Comparison of ENCODE assay signal across 28 cellular contexts in the genomic region with DNA sequence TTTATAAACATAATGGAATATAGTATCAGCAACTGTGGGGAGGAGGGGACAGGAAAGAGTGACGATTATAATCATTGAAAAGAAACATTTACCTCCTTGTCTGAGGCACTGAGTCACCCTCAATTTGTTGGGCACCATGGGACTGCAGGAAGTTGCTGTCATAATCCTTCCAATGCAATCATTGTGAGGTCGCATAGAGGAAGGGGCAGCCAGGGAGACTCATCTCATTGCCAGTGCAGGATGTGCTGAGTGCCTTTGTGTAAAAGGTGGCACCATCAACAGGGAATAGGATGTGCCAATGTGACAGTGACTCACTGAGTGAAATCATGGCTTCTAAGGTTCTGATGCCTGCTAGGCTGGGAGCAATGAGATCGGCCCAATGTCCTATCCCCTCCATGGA.
DNase-seq lines count a peak whose midpoint lies in the region; ATAC-seq and TF ChIP-seq lines count a peak whose summit lies in the region.
"Had no signal": no experiment of that assay in that cellular context is flagged by ENCODE, and none has a peak within 500 bp of the region (broad histone marks: within the 10 kb centered on the region; RNA-seq: fewer than 3 reads in every experiment).

No MANE protein-coding gene starts in this region.

- CTCF ChIA-PET in MCF 10A (lab: Yijun Ruan, JAX): no interaction called here
- CTCF ChIA-PET in activated CD8-positive, alpha-beta memory T cell treated with anti-CD3 and anti-CD28 coated beads, Interleukin-2, amount 10 ng/mL, durations not matched to agents 7 days and 5 days (lab: Charles Lee): no interaction called here

- no peaks in the 10 kb centered on the region for H4K20me1 ChIP-seq in GM23248 (ENCODE audit: insufficient read depth)

- no peak overlapping the region for H3K4me2 ChIP-seq in GM23248 (ENCODE audit: unreplicated experiment)
- H3K4me2 ChIP-seq: KMS-11 had no signal

- in situ Hi-C loops in GM23248 (cut with MboI): no loop called here

- H3K9ac ChIP-seq in GM23248: no peak overlapping the region
- H3K9ac ChIP-seq: KMS-11 had no signal

- H3K4me1 ChIP-seq in breast epithelium: no peaks in the 10 kb centered on the region
- H3K4me1 ChIP-seq in GM23248 (ENCODE audit: insufficient read depth): no peaks in the 10 kb centered on the region
- H3K4me1 ChIP-seq: ascending aorta, spleen had no signal

- peak overlapping the region; percentile 70 for H3K27ac Mint-ChIP-seq in MCF 10A (ENCODE audit: low read depth, unreplicated experiment)
- no peak overlapping the region for H3K27ac Mint-ChIP-seq in activated CD8-positive, alpha-beta memory T cell treated with anti-CD3 and anti-CD28 coated beads, Interleukin-2, amount 10 ng/mL, durations not matched to agents 7 days and 5 days
- H3K27ac Mint-ChIP-seq: activated naive CD8-positive, alpha-beta T cell; activated T-helper 1 cell treated with anti-CD3 and anti-CD28 coated beads, Interleukin-12 subunit alpha, Interleukin-12 subunit beta, Interleukin-2, Interleukin-4 antibody, amounts not matched to agents 30 ng/mL and 10 ng/mL and 1 ng/mL, durations not matched to agents 14 hours and 24 hours and 36 hours; naive thymus-derived CD4-positive, alpha-beta T cell had no signal

- H3K4me1 Mint-ChIP-seq in MCF 10A (ENCODE audit: insufficient read depth, unreplicated experiment): peaks cover 9% of the 10 kb centered on the region
- H3K4me1 Mint-ChIP-seq in activated CD8-positive, alpha-beta memory T cell treated with anti-CD3 and anti-CD28 coated beads, Interleukin-2, amount 10 ng/mL, durations not matched to agents 7 days and 5 days: no peaks in the 10 kb centered on the region
- H3K4me1 Mint-ChIP-seq: naive thymus-derived CD4-positive, alpha-beta T cell had no signal

- TF ChIP-seq POLR2A in breast epithelium (IDR thresholded peaks at IDR 0.05): no peak

- no TSS peak for BruUV-seq in MCF 10A (replicated peaks; lab: Mats Ljungman, UMichigan)

- POLR2A ChIA-PET in MCF 10A (lab: Yijun Ruan, JAX): no interaction called here

- H3K27me3 ChIP-seq in breast epithelium: no peaks in the 10 kb centered on the region
- H3K27me3 ChIP-seq in GM23248 (replicated peaks; ENCODE audit: insufficient read depth): no peaks in the 10 kb centered on the region
- H3K27me3 ChIP-seq: ascending aorta, BE2C, esophagus muscularis mucosa, spleen had no signal

- ATAC-seq in HG03039 (IDR thresholded peaks at IDR 0.05; ENCODE audit: unreplicated experiment): no peak
- ATAC-seq in activated CD8-positive, alpha-beta memory T cell treated with anti-CD3 and anti-CD28 coated beads, Interleukin-2, amount 10 ng/mL, durations not matched to agents 7 days and 5 days: no peak
- ATAC-seq: naive thymus-derived CD4-positive, alpha-beta T cell had no signal

- no peaks in the 10 kb centered on the region for H3F3A ChIP-seq in GM23248 (ENCODE audit: insufficient read depth)

- H3K9me3 Mint-ChIP-seq in MCF 10A (ENCODE audit: unreplicated experiment): no peaks in the 10 kb centered on the region
- peaks cover 2% of the 10 kb centered on the region for H3K9me3 Mint-ChIP-seq in activated CD8-positive, alpha-beta memory T cell treated with anti-CD3 and anti-CD28 coated beads, Interleukin-2, amount 10 ng/mL, durations not matched to agents 7 days and 5 days (ENCODE audit: low read depth)

- no peaks in the 10 kb centered on the region for H3K27me3 Mint-ChIP-seq in MCF 10A (ENCODE audit: insufficient read depth, unreplicated experiment)
- H3K27me3 Mint-ChIP-seq in activated CD8-positive, alpha-beta memory T cell treated with anti-CD3 and anti-CD28 coated beads, Interleukin-2, amount 10 ng/mL, durations not matched to agents 7 days and 5 days: no peaks in the 10 kb centered on the region
- H3K27me3 Mint-ChIP-seq: activated naive CD8-positive, alpha-beta T cell; naive thymus-derived CD4-positive, alpha-beta T cell had no signal

- intact Hi-C loops in MCF 10A (cut with micrococcal nuclease): no loop called here
- intact Hi-C loops in breast epithelium (cut with DNase I; ENCODE audit: low total_unique reads): no loop called here

- H3K4me3 Mint-ChIP-seq in MCF 10A (ENCODE audit: unreplicated experiment): no peak overlapping the region
- H3K4me3 Mint-ChIP-seq in activated CD8-positive, alpha-beta memory T cell treated with anti-CD3 and anti-CD28 coated beads, Interleukin-2, amount 10 ng/mL, durations not matched to agents 7 days and 5 days: no peak overlapping the region
- H3K4me3 Mint-ChIP-seq: activated naive CD8-positive, alpha-beta T cell; activated T-helper 1 cell treated with anti-CD3 and anti-CD28 coated beads, Interleukin-12 subunit alpha, Interleukin-12 subunit beta, Interleukin-2, Interleukin-4 antibody, amounts not matched to agents 30 ng/mL and 10 ng/mL and 1 ng/mL, durations not matched to agents 14 hours and 24 hours and 36 hours; naive thymus-derived CD4-positive, alpha-beta T cell had no signal

- no peaks in the 10 kb centered on the region for H3K36me3 ChIP-seq in breast epithelium
- H3K36me3 ChIP-seq in GM23248 (ENCODE audit: low read depth): no peaks in the 10 kb centered on the region
- H3K36me3 ChIP-seq: ascending aorta, BE2C, esophagus muscularis mucosa, spleen, thoracic aorta had no signal

- H3K9me3 ChIP-seq in breast epithelium: no peaks in the 10 kb centered on the region
- H3K9me3 ChIP-seq in GM23248 (ENCODE audit: low read depth): no peaks in the 10 kb centered on the region
- H3K9me3 ChIP-seq: ascending aorta, BE2C, esophagus muscularis mucosa, thoracic aorta had no signal

- peaks cover 4% of the 10 kb centered on the region for H3K36me3 Mint-ChIP-seq in MCF 10A (ENCODE audit: insufficient read depth, unreplicated experiment)
- no peaks in the 10 kb centered on the region for H3K36me3 Mint-ChIP-seq in activated CD8-positive, alpha-beta memory T cell treated with anti-CD3 and anti-CD28 coated beads, Interleukin-2, amount 10 ng/mL, durations not matched to agents 7 days and 5 days
- H3K36me3 Mint-ChIP-seq: activated naive CD8-positive, alpha-beta T cell; naive thymus-derived CD4-positive, alpha-beta T cell had no signal

- H2AFZ ChIP-seq in GM23248: no peak overlapping the region

- TF ChIP-seq CTCF in MCF 10A (IDR thresholded peaks at IDR 0.05; ENCODE audit: unreplicated experiment) (no peak), breast epithelium (IDR thresholded peaks at IDR 0.05) (no peak), foreskin fibroblast (IDR thresholded peaks at IDR 0.05; ENCODE audit: low read depth, low read length) (no peak)

- H3K4me3 ChIP-seq in breast epithelium (no peak overlapping the region), foreskin fibroblast (ENCODE audit: low read depth in 1 of 2, low read length in 2 of 2) (no peak overlapping the region), GM23248 (no peak overlapping the region)
- H3K4me3 ChIP-seq: ascending aorta, esophagus muscularis mucosa, spleen, thoracic aorta had no signal

- peak; percentile 29 for DNase-seq in MCF 10A (ENCODE audit: unreplicated experiment)
- DNase-seq in breast epithelium (ENCODE audit: low spot score in 2 of 2): no peak
- peak; percentile 19 for DNase-seq in UCSD-AML1 (lab: John Stamatoyannopoulos, UW; ENCODE audit: unreplicated experiment)
- peak; percentile 41 to 50 for DNase-seq in foreskin fibroblast
- no peak for DNase-seq in superior temporal gyrus (ENCODE audit: extremely low spot score)
- no peak for DNase-seq in GM23248
- DNase-seq in activated CD8-positive, alpha-beta memory T cell treated with anti-CD3 and anti-CD28 coated beads, Interleukin-2, amount 10 ng/mL, durations not matched to agents 7 days and 5 days: no peak
- DNase-seq: activated CD4-positive, alpha-beta T cell treated with anti-CD3 and anti-CD28 coated beads for 48 hours; BE2C; COR-L47; H7; left cardiac atrium; mesendoderm; naive thymus-derived CD4-positive, alpha-beta T cell; NCI-H1930; occipital lobe; retina; SIG-M5; spleen; stimulated activated CD4-positive, alpha-beta T cell treated with anti-CD3 and anti-CD28 coated beads, Interleukin-4, amount 100 ng/mL, for 1 hour; stimulated activated naive CD4-positive, alpha-beta T cell had no signal

- no peaks in the 10 kb centered on the region for H3K79me2 ChIP-seq in GM23248 (ENCODE audit: insufficient read depth)

- WGBS in GM23248 (ENCODE audit: low coverage in 1 of 2, low lambda C conversion rate in 2 of 2, missing lambda C conversion rate in 2 of 2), 2 experiments: 25 to 32% methylated on average over 3 of the region's 3 CpGs

- no peaks in the 10 kb centered on the region for H3K9me2 ChIP-seq in GM23248 (ENCODE audit: insufficient read depth)

- H3K27ac ChIP-seq in breast epithelium: no peak overlapping the region
- no peak overlapping the region for H3K27ac ChIP-seq in GM23248
- H3K27ac ChIP-seq: ascending aorta, esophagus muscularis mucosa, KMS-11, spleen, thoracic aorta had no signal

Comparison
In these comparisons a context has a peak if more than half of its experiments do, and no peak if none do; other contexts are left out.
1. DNase-seq: peak in MCF 10A (single experiment), UCSD-AML1 (single experiment) and foreskin fibroblast (2 of 2); none in breast epithelium (0 of 2), superior temporal gyrus (single experiment), GM23248 (single experiment) and activated CD8-positive, alpha-beta memory T cell treated with anti-CD3 and anti-CD28 coated beads, Interleukin-2, amount 10 ng/mL, durations not matched to agents 7 days and 5 days (single experiment).